In genomic region chr17:78421534-78422266, GRCh38 we compare ENCODE assay signal across 1 cellular context.
TF ChIP-seq lines count a peak whose summit lies in the region.

No MANE protein-coding gene starts in this region.

TF ChIP-seq in H1, 55 proteins besides CTCF, POLR2A, EP300 and RAD21 (continued from another document):
- TF ChIP-seq KDM4A (IDR thresholded peaks at IDR 0.05; ENCODE audit: low read depth, low read length, severe bottlenecking) (no peak), CREB1 (IDR thresholded peaks at IDR 0.05) (0 out of 2 replicates have a peak, but pooled peaks have one; percentile 18), RXRA (IDR thresholded peaks at IDR 0.05; ENCODE audit: insufficient read depth, low read depth, low read length) (no peak), SAP30 (IDR thresholded peaks at IDR 0.05; ENCODE audit: insufficient read depth, insufficient replicate concordance, low read length) (no peak), CHD1 (IDR thresholded peaks at IDR 0.05; ENCODE audit: low read depth, low read length) (no peak), CHD2 (IDR thresholded peaks at IDR 0.05; ENCODE audit: low read length) (no peak)
